ENCODE assay signal across 23 cellular contexts in genomic region chr11:91173701-91174100, GRCh38.
A peak's percentile ranks its signal among the peaks of the same experiment; 100 is the strongest.
DNase-seq lines count a peak whose midpoint lies in the region; ATAC-seq, FAIRE-seq and TF ChIP-seq lines count a peak whose summit lies in the region.
"Had no signal": no experiment of that assay in that cellular context is flagged by ENCODE, and none has a peak within 500 bp of the region (broad histone marks: within the 10 kb centered on the region; RNA-seq: fewer than 3 reads in every experiment).

No MANE protein-coding gene starts in this region.

- H3K79me2 ChIP-seq in fibroblast of lung (ENCODE audit: control insufficient read depth, insufficient read depth, low read length), result no peaks in the 10 kb centered on the region

- H4K20me1 ChIP-seq in fibroblast of lung (ENCODE audit: control insufficient read depth, extremely low read depth, insufficient read depth, low read length), result no peaks in the 10 kb centered on the region

- peaks cover 9% of the 10 kb centered on the region for H3K4me1 ChIP-seq in RWPE2 (ENCODE audit: insufficient read depth, poor library complexity, severe bottlenecking)
- no peaks in the 10 kb centered on the region for H3K4me1 ChIP-seq in fibroblast of lung (ENCODE audit: control insufficient read depth, extremely low read depth, insufficient read depth, low read length)
- H3K4me1 ChIP-seq: adrenal gland, tibial nerve had no signal

- no peak overlapping the region for H3K4me3 Mint-ChIP-seq in osteocyte (ENCODE audit: unreplicated experiment)
- H3K4me3 Mint-ChIP-seq: CD4-positive, alpha-beta memory T cell; memory B cell; naive thymus-derived CD4-positive, alpha-beta T cell had no signal

- ATAC-seq in RWPE2 (ENCODE audit: low read depth) (peak; percentile 87), GM18511 (IDR thresholded peaks at IDR 0.05; ENCODE audit: unreplicated experiment) (no peak)
- ATAC-seq: left cardiac atrium; naive thymus-derived CD4-positive, alpha-beta T cell; stimulated activated naive CD8-positive, alpha-beta T cell treated with anti-CD3 and anti-CD28 coated beads, Interleukin-15, Interleukin-2, amounts not matched to agents 100 U/mL and 50 U/mL, for 24 hours had no signal

- H3K9ac ChIP-seq in fibroblast of lung (ENCODE audit: insufficient read depth, low read length), result no peak overlapping the region

- H3K27me3 Mint-ChIP-seq in osteocyte (ENCODE audit: unreplicated experiment), result no peaks in the 10 kb centered on the region
- H3K27me3 Mint-ChIP-seq: CD4-positive, alpha-beta memory T cell; memory B cell; naive thymus-derived CD4-positive, alpha-beta T cell had no signal

- H3K9me3 ChIP-seq in RWPE2 (ENCODE audit: severe bottlenecking) (no peaks in the 10 kb centered on the region), fibroblast of lung (ENCODE audit: control insufficient read depth, insufficient read depth, low read depth, low read length) (no peaks in the 10 kb centered on the region)
- H3K9me3 ChIP-seq: adrenal gland, tibial nerve had no signal

- H3K27ac Mint-ChIP-seq in osteocyte (ENCODE audit: unreplicated experiment), result no peak overlapping the region
- H3K27ac Mint-ChIP-seq: CD4-positive, alpha-beta memory T cell; memory B cell; naive thymus-derived CD4-positive, alpha-beta T cell had no signal

- H3K4me1 Mint-ChIP-seq in osteocyte (ENCODE audit: unreplicated experiment), result peaks cover 4% of the 10 kb centered on the region
- H3K4me1 Mint-ChIP-seq: CD4-positive, alpha-beta memory T cell; memory B cell; naive thymus-derived CD4-positive, alpha-beta T cell had no signal

- no peaks in the 10 kb centered on the region for H3K36me3 Mint-ChIP-seq in osteocyte (ENCODE audit: unreplicated experiment)
- H3K36me3 Mint-ChIP-seq: CD4-positive, alpha-beta memory T cell; memory B cell; naive thymus-derived CD4-positive, alpha-beta T cell had no signal

- no peaks in the 10 kb centered on the region for H3K36me3 ChIP-seq in RWPE2 (ENCODE audit: low read depth)
- no peaks in the 10 kb centered on the region for H3K36me3 ChIP-seq in fibroblast of lung (ENCODE audit: control insufficient read depth, insufficient read depth, low read length)
- H3K36me3 ChIP-seq: adrenal gland, tibial nerve had no signal

- TF ChIP-seq CTCF in RWPE2 (IDR thresholded peaks at IDR 0.05; ENCODE audit: poor library complexity, severe bottlenecking), result no peak
- TF ChIP-seq CTCF in fibroblast of lung (conservative IDR thresholded peaks at IDR 0.05 in 1 of 2, IDR thresholded peaks at IDR 0.05 in 1 of 2; ENCODE audit: low read depth in 1 of 2, low read length in 2 of 2), result no peak
- no peak for TF ChIP-seq CTCF in osteocyte (IDR thresholded peaks at IDR 0.05)
- TF ChIP-seq CTCF in coronary artery (IDR thresholded peaks at IDR 0.05), result no peak

- H3K4me3 ChIP-seq in RWPE2 (ENCODE audit: severe bottlenecking), result no peak overlapping the region
- no peak overlapping the region for H3K4me3 ChIP-seq in fibroblast of lung (replicated peaks in 1 of 4; ENCODE audit: control extremely low read depth in 1 of 4, insufficient read depth in 1 of 4, low read depth in 3 of 4, low read length in 4 of 4)
- H3K4me3 ChIP-seq in coronary artery, result no peak overlapping the region
- H3K4me3 ChIP-seq: adrenal gland, tibial nerve had no signal

- H3K27ac ChIP-seq in RWPE2 (ENCODE audit: poor library complexity, severe bottlenecking) (no peak overlapping the region), fibroblast of lung (ENCODE audit: insufficient read depth, low read length) (no peak overlapping the region), coronary artery (no peak overlapping the region)
- H3K27ac ChIP-seq: adrenal gland, RWPE1, tibial nerve had no signal

- peak; percentile 12 for DNase-seq in HTR-8/SVneo (ENCODE audit: insufficient read length, low spot score)
- DNase-seq in RWPE2 (ENCODE audit: low spot score), result no peak
- DNase-seq in fibroblast of lung (ENCODE audit: low read depth in 2 of 2), result peak; percentile 34 to 65
- DNase-seq in renal cortical epithelial cell (ENCODE audit: low read depth), result peak; percentile 23
- no peak for DNase-seq in osteocyte (ENCODE audit: extremely low spot score, unreplicated experiment)
- no peak for DNase-seq in coronary artery (ENCODE audit: low spot score)
- DNase-seq: activated CD4-positive, CD25-positive, alpha-beta regulatory T cell; activated T-cell treated with anti-CD3 and anti-CD28 coated beads, Interleukin-2, amount 50 U/mL, for 1 hour; adrenal gland; caudate nucleus; CD4-positive, alpha-beta memory T cell; left cardiac atrium; naive thymus-derived CD4-positive, alpha-beta T cell; NCI-H2081 treated with DMSO at 0.1 percent for 48 hours; NCI-H510A treated with DMSO at 0.1 percent for 48 hours; stimulated activated CD4-positive, alpha-beta T cell treated with anti-CD3 and anti-CD28 coated beads, Interleukin-12 subunit alpha, Interleukin-12 subunit beta, amount 100 ng/mL, for 4 hours; stimulated activated CD4-positive, alpha-beta T cell treated with anti-CD3 and anti-CD28 coated beads, Interleukin-4, amount 100 ng/mL, for 4 hours; stimulated activated naive CD8-positive, alpha-beta T cell treated with anti-CD3 and anti-CD28 coated beads, Interleukin-15, Interleukin-2, amounts not matched to agents 100 U/mL and 50 U/mL, for 24 hours; T-helper 9 cell had no signal

- no peak overlapping the region for H2AFZ ChIP-seq in fibroblast of lung (ENCODE audit: low read length)

- no peak overlapping the region for H3K4me2 ChIP-seq in fibroblast of lung (ENCODE audit: extremely low read depth, insufficient read depth, low read length)

- FAIRE-seq in HTR-8/SVneo (lab: Jason Lieb, UNC), result no peak

- H3K27me3 ChIP-seq in RWPE2 (ENCODE audit: insufficient read depth, poor library complexity, severe bottlenecking), result no peaks in the 10 kb centered on the region
- no peaks in the 10 kb centered on the region for H3K27me3 ChIP-seq in fibroblast of lung (ENCODE audit: control insufficient read depth, insufficient read depth, low read length)
- H3K27me3 ChIP-seq: adrenal gland, tibial nerve had no signal

- peaks cover 9% of the 10 kb centered on the region for H3K9me3 Mint-ChIP-seq in osteocyte (ENCODE audit: unreplicated experiment)

Comparison
In these comparisons a context has a peak if more than half of its experiments do, and no peak if none do; other contexts are left out.
1. DNase-seq: peak in HTR-8/SVneo (single experiment), fibroblast of lung (2 of 2) and renal cortical epithelial cell (single experiment); none in RWPE2 (single experiment), osteocyte (single experiment) and coronary artery (single experiment).